In the genomic region with DNA sequence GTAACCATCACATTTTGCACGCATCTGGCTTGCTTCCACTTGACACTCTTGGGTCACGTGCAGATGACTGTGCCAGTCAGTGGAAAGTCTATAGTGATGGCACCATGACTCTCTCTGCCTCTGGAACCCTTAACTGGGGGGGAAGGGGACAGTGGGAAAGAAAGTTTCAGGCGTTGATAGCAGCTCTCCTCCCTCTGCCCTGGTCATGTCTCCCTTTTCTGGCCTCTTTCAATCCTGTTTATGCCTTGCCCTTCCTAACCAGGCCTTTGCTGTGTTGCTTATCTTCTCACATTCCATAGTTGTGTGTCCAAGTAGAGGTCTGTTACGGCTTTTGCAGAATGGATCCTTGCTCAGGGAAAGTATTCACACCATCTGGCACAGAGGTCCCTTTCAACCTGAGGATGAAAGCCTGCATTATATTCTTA, we compare ENCODE assay signal across 16 cellular contexts.
DNase-seq lines count a peak whose midpoint lies in the region; ATAC-seq and TF ChIP-seq lines count a peak whose summit lies in the region.
"Had no signal": no experiment of that assay in that cellular context is flagged by ENCODE, and none has a peak within 500 bp of the region (broad histone marks: within the 10 kb centered on the region; RNA-seq: fewer than 3 reads in every experiment).

No MANE protein-coding gene starts in this region.

- H3K4me3 Mint-ChIP-seq in activated naive CD8-positive, alpha-beta T cell treated with anti-CD3 and anti-CD28 coated beads, Interleukin-2, amount 50 U/mL, for 24 hours: no peak overlapping the region
- H3K4me3 Mint-ChIP-seq in naive thymus-derived CD8-positive, alpha-beta T cell: no peak overlapping the region
- H3K4me3 Mint-ChIP-seq: immature natural killer cell had no signal

- H3K36me3 ChIP-seq in cardiac muscle cell: peaks cover 80% of the 10 kb centered on the region
- H3K36me3 ChIP-seq: ovary had no signal

- in situ Hi-C loops in GM18951 (cut with MboI; ENCODE audit: low sequenced_read_pairs, unreplicated experiment): no loop called here

- TF ChIP-seq CTCF in cardiac muscle cell (IDR thresholded peaks at IDR 0.05; ENCODE audit: low read depth, low read length): no peak

- no peaks in the 10 kb centered on the region for H3K27me3 Mint-ChIP-seq in activated naive CD8-positive, alpha-beta T cell treated with anti-CD3 and anti-CD28 coated beads, Interleukin-2, amount 50 U/mL, for 24 hours
- H3K27me3 Mint-ChIP-seq in naive thymus-derived CD8-positive, alpha-beta T cell: no peaks in the 10 kb centered on the region

- H3K27ac ChIP-seq in cardiac muscle cell: peak overlapping the region; percentile 88
- H3K27ac ChIP-seq: BLaER1 treated with 17β-estradiol and CSF1 and Interleukin-3, amounts not matched to agents 10 nM and 100 nM; gastroesophageal sphincter; ovary; spleen had no signal

- no peak overlapping the region for H3K4me3 ChIP-seq in cardiac muscle cell
- H3K4me3 ChIP-seq: BLaER1 treated with 17β-estradiol and CSF1 and Interleukin-3, amounts not matched to agents 10 nM and 100 nM; gastroesophageal sphincter; mucosa of descending colon; ovary; spleen had no signal

- no peaks in the 10 kb centered on the region for H3K27me3 ChIP-seq in cardiac muscle cell
- H3K27me3 ChIP-seq: BLaER1 treated with 17β-estradiol and CSF1 and Interleukin-3, amounts not matched to agents 10 nM and 100 nM; gastroesophageal sphincter; ovary; spleen had no signal

- peaks cover 12% of the 10 kb centered on the region for H3K4me1 ChIP-seq in cardiac muscle cell (ENCODE audit: low read depth)
- H3K4me1 ChIP-seq: BLaER1 treated with 17β-estradiol and CSF1 and Interleukin-3, amounts not matched to agents 10 nM and 100 nM; gastroesophageal sphincter; spleen had no signal

- POLR2A ChIA-PET in naive thymus-derived CD8-positive, alpha-beta T cell (lab: Charles Lee): no interaction called here

- H3K9me3 Mint-ChIP-seq in activated naive CD8-positive, alpha-beta T cell treated with anti-CD3 and anti-CD28 coated beads, Interleukin-2, amount 50 U/mL, for 24 hours: no peaks in the 10 kb centered on the region
- H3K9me3 Mint-ChIP-seq in naive thymus-derived CD8-positive, alpha-beta T cell: no peaks in the 10 kb centered on the region
- H3K9me3 Mint-ChIP-seq: immature natural killer cell had no signal

- no peaks in the 10 kb centered on the region for H3K4me1 Mint-ChIP-seq in activated naive CD8-positive, alpha-beta T cell treated with anti-CD3 and anti-CD28 coated beads, Interleukin-2, amount 50 U/mL, for 24 hours
- H3K4me1 Mint-ChIP-seq in naive thymus-derived CD8-positive, alpha-beta T cell: peaks cover 0 to 1% (median 0%) of the 10 kb centered on the region in 4 donors
- H3K4me1 Mint-ChIP-seq: immature natural killer cell had no signal

- peak; percentile 17 for TF ChIP-seq POLR2A in GM18951 (IDR thresholded peaks at IDR 0.05; ENCODE audit: extremely low read depth, insufficient read depth, insufficient read length)

- DNase-seq in activated naive CD8-positive, alpha-beta T cell treated with anti-CD3 and anti-CD28 coated beads, Interleukin-2, amount 50 U/mL, for 24 hours: no peak
- peak; percentile 61 to 79 for DNase-seq in cardiac muscle cell (ENCODE audit: low read depth in 1 of 2, low spot score in 1 of 2)
- no peak for DNase-seq in naive thymus-derived CD8-positive, alpha-beta T cell
- DNase-seq in midbrain (lab: John Stamatoyannopoulos, UW): no peak
- no peak for DNase-seq in NK-92 (lab: John Stamatoyannopoulos, UW; ENCODE audit: unreplicated experiment)
- no peak for DNase-seq in stimulated activated CD4-positive, alpha-beta T cell treated with anti-CD3 and anti-CD28 coated beads, Interleukin-2, amount 100 ng/mL, for 24 hours
- DNase-seq: activated gamma-delta T cell treated with Interleukin-2 at 50 U/mL for 16 hours, immature natural killer cell, Karpas-422, mucosa of descending colon, ovary, spleen had no signal

- no peak for ATAC-seq in activated naive CD8-positive, alpha-beta T cell treated with anti-CD3 and anti-CD28 coated beads, Interleukin-2, amount 50 U/mL, for 24 hours
- no peak for ATAC-seq in naive thymus-derived CD8-positive, alpha-beta T cell
- no peak for ATAC-seq in HG02678 (IDR thresholded peaks at IDR 0.05; ENCODE audit: unreplicated experiment)
- ATAC-seq: gastroesophageal sphincter, mucosa of descending colon had no signal

- H3K9me3 ChIP-seq in cardiac muscle cell (ENCODE audit: low read depth): no peaks in the 10 kb centered on the region
- H3K9me3 ChIP-seq: BLaER1 treated with 17β-estradiol and CSF1 and Interleukin-3, amounts not matched to agents 10 nM and 100 nM; gastroesophageal sphincter; mucosa of descending colon; ovary; spleen had no signal

- peak overlapping the region; percentile 24 for H3K27ac Mint-ChIP-seq in activated naive CD8-positive, alpha-beta T cell treated with anti-CD3 and anti-CD28 coated beads, Interleukin-2, amount 50 U/mL, for 24 hours
- peak overlapping the region in 9 of 10 donors; percentile 13 to 87 (median 64) for H3K27ac Mint-ChIP-seq in naive thymus-derived CD8-positive, alpha-beta T cell

- peaks cover 39% of the 10 kb centered on the region for H3K36me3 Mint-ChIP-seq in activated naive CD8-positive, alpha-beta T cell treated with anti-CD3 and anti-CD28 coated beads, Interleukin-2, amount 50 U/mL, for 24 hours (ENCODE audit: low read depth)
- H3K36me3 Mint-ChIP-seq in naive thymus-derived CD8-positive, alpha-beta T cell: peaks cover 4 to 95% (median 10%) of the 10 kb centered on the region in 3 donors

Comparison
In these comparisons a context has a peak if more than half of its experiments do, and no peak if none do; other contexts are left out.
1. DNase-seq: peak in cardiac muscle cell (2 of 2); none in activated naive CD8-positive, alpha-beta T cell treated with anti-CD3 and anti-CD28 coated beads, Interleukin-2, amount 50 U/mL, for 24 hours (single experiment), naive thymus-derived CD8-positive, alpha-beta T cell (0 of 10), midbrain (single experiment), NK-92 (single experiment) and stimulated activated CD4-positive, alpha-beta T cell treated with anti-CD3 and anti-CD28 coated beads, Interleukin-2, amount 100 ng/mL, for 24 hours (0 of 2).